9 cellular contexts compared by ENCODE assay signal in genomic region chr2:134218928-134219707, GRCh38. TPM values are rescaled to one million over a fixed set of nuclear protein-coding genes. Genes with fewer than 3 reads are reported as not detected.
A peak's percentile ranks its signal among the peaks of the same experiment; 100 is the strongest.
DNase-seq lines count a peak whose midpoint lies in the region; ATAC-seq, FAIRE-seq and TF ChIP-seq lines count a peak whose summit lies in the region.
"Had no signal": no experiment of that assay in that cellular context is flagged by ENCODE, and none has a peak within 500 bp of the region (broad histone marks: within the 10 kb centered on the region; RNA-seq: fewer than 3 reads in every experiment).

No MANE protein-coding gene starts in this region.

- ATAC-seq in HG02623 (IDR thresholded peaks at IDR 0.05; ENCODE audit: unreplicated experiment), result peak; percentile 50
- ATAC-seq in stimulated activated naive CD8-positive, alpha-beta T cell treated with anti-CD3 and anti-CD28 coated beads, Interleukin-15, Interleukin-2, amounts not matched to agents 100 U/mL and 50 U/mL, for 24 hours, result no peak
- ATAC-seq: body of pancreas had no signal

- no peak for TF ChIP-seq CTCF in osteocyte (IDR thresholded peaks at IDR 0.05)

- H3K4me3 Mint-ChIP-seq in dendritic cell treated with granulocyte-macrophage colony-stimulating factor and Interleukin-4, amounts not matched to agents 40 ng/mL and 50 ng/mL, for 4 days, result peak overlapping the region; percentile 2
- no peak overlapping the region for H3K4me3 Mint-ChIP-seq in osteocyte (ENCODE audit: unreplicated experiment)

- intact Hi-C loops in dendritic cell treated with granulocyte-macrophage colony-stimulating factor and Interleukin-4, amounts not matched to agents 40 ng/mL and 50 ng/mL, for 4 days (cut with micrococcal nuclease), result no loop called here
- intact Hi-C loops in head of caudate nucleus (cut with DNase I), result no loop called here

- peaks cover 17% of the 10 kb centered on the region for H3K36me3 Mint-ChIP-seq in dendritic cell treated with granulocyte-macrophage colony-stimulating factor and Interleukin-4, amounts not matched to agents 40 ng/mL and 50 ng/mL, for 4 days (ENCODE audit: low read depth)
- no peaks in the 10 kb centered on the region for H3K36me3 Mint-ChIP-seq in osteocyte (ENCODE audit: unreplicated experiment)

- H3K4me1 Mint-ChIP-seq in dendritic cell treated with granulocyte-macrophage colony-stimulating factor and Interleukin-4, amounts not matched to agents 40 ng/mL and 50 ng/mL, for 4 days (ENCODE audit: low read depth), result peaks cover 59% of the 10 kb centered on the region
- no peaks in the 10 kb centered on the region for H3K4me1 Mint-ChIP-seq in osteocyte (ENCODE audit: unreplicated experiment)

- DNase-seq in GM12891 (ENCODE audit: insufficient read length, low spot score) (no peak), SIG-M5 (lab: John Stamatoyannopoulos, UW) (peak; percentile 25), head of caudate nucleus (no peak), NCI-H1436 treated with DMSO at 0.1 percent for 48 hours (lab: John Stamatoyannopoulos, UW) (no peak), osteocyte (ENCODE audit: extremely low spot score, unreplicated experiment) (no peak)
- peak; percentile 40 for DNase-seq in stimulated activated naive CD8-positive, alpha-beta T cell treated with anti-CD3 and anti-CD28 coated beads, Interleukin-15, Interleukin-2, amounts not matched to agents 100 U/mL and 50 U/mL, for 24 hours

- no peaks in the 10 kb centered on the region for H3K27me3 Mint-ChIP-seq in dendritic cell treated with granulocyte-macrophage colony-stimulating factor and Interleukin-4, amounts not matched to agents 40 ng/mL and 50 ng/mL, for 4 days
- H3K27me3 Mint-ChIP-seq in osteocyte (ENCODE audit: unreplicated experiment), result no peaks in the 10 kb centered on the region

- peaks cover 9% of the 10 kb centered on the region for H3K9me3 Mint-ChIP-seq in dendritic cell treated with granulocyte-macrophage colony-stimulating factor and Interleukin-4, amounts not matched to agents 40 ng/mL and 50 ng/mL, for 4 days
- peaks cover 7% of the 10 kb centered on the region for H3K9me3 Mint-ChIP-seq in osteocyte (ENCODE audit: unreplicated experiment)

- FAIRE-seq in GM12891 (lab: Jason Lieb, UNC), result peak; percentile 91

- H3K27ac Mint-ChIP-seq in dendritic cell treated with granulocyte-macrophage colony-stimulating factor and Interleukin-4, amounts not matched to agents 40 ng/mL and 50 ng/mL, for 4 days, result peak overlapping the region; percentile 80
- H3K27ac Mint-ChIP-seq in osteocyte (ENCODE audit: unreplicated experiment), result no peak overlapping the region

- TF ChIP-seq POLR2A in GM12891 (IDR thresholded peaks at IDR 0.05; ENCODE audit: low read depth, low read length), result no peak

TF ChIP-seq in GM12891, 5 proteins besides CTCF, POLR2A, EP300 and RAD21:
- TF ChIP-seq TAF1 (IDR thresholded peaks at IDR 0.05; ENCODE audit: low read depth, low read length), result no peak
- peak; percentile 76 for TF ChIP-seq SPI1 (IDR thresholded peaks at IDR 0.05; ENCODE audit: low read depth, low read length)
- no peak for TF ChIP-seq PAX5 (IDR thresholded peaks at IDR 0.05; ENCODE audit: insufficient read depth, low read length, severe bottlenecking)
- TF ChIP-seq POU2F2 (IDR thresholded peaks at IDR 0.05; ENCODE audit: low read depth, low read length), result no peak
- TF ChIP-seq POLR2AphosphoS5 (IDR thresholded peaks at IDR 0.05; ENCODE audit: low read depth, low read length), result no peak

RNA-seq across cellular contexts. Expression of gene MGAT5, which starts 34.8 kb away (rescaled TPM):
- 27.6 TPM for polyA plus RNA-seq in GM12891 (2012; ENCODE audit: low read depth, missing spikeins)
- 22.6 and 23.8 TPM in 2 replicates for total RNA-seq in osteocyte

Comparison
In these comparisons a context has a peak if more than half of its experiments do, and no peak if none do; other contexts are left out.
1. DNase-seq: peak in SIG-M5 (single experiment) and stimulated activated naive CD8-positive, alpha-beta T cell treated with anti-CD3 and anti-CD28 coated beads, Interleukin-15, Interleukin-2, amounts not matched to agents 100 U/mL and 50 U/mL, for 24 hours (single experiment); none in GM12891 (single experiment), head of caudate nucleus (0 of 42), NCI-H1436 treated with DMSO at 0.1 percent for 48 hours (single experiment) and osteocyte (single experiment).